In the genomic region with DNA sequence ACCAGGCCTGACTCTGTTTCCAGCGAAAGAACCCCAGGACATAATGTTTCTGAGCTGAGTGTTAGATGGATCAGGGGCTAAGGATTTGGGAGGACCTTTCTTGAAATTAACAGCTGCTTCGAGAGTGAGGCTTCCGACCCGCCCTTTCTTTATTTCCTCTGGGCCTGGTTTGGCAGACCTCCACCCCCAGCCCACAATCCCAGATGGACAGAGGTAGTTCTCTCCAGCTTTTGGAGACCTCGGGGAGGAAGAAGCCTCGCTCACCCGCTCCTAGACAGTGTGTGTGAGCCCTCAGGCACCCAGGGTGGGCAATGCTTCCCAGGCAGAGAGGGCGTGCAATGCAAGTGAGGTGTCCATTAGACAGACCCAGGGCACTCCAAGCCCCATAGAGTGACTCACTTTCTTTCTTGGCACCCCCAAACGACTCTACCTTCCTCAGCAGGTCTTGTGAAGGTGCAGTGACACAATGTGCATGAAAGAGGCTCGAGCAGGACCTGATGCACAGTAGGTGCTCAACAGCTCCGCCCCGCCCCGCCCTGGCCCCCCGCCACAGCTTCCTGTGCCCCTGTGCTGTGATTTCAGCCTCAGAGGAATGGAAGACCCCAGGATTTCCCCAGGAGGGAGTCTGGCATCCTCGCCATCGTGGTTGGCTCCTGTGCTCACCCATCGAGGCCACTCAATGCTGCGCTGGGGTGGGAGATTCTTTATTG, we compare ENCODE assay signal across 9 cellular contexts. TPM values are rescaled to one million over a fixed set of nuclear protein-coding genes. Genes with fewer than 3 reads are reported as not detected.
A peak's percentile ranks its signal among the peaks of the same experiment; 100 is the strongest.
DNase-seq lines count a peak whose midpoint lies in the region; ATAC-seq and TF ChIP-seq lines count a peak whose summit lies in the region.
"Had no signal": no experiment of that assay in that cellular context is flagged by ENCODE, and none has a peak within 500 bp of the region (broad histone marks: within the 10 kb centered on the region; RNA-seq: fewer than 3 reads in every experiment).

No MANE protein-coding gene starts in this region.

- H3K4me1 Mint-ChIP-seq in activated CD4-positive, alpha-beta memory T cell treated with anti-CD3 and anti-CD28 coated beads, Interleukin-2, amount 10 ng/mL, durations not matched to agents 7 days and 5 days, result peaks cover 74% of the 10 kb centered on the region
- H3K4me1 Mint-ChIP-seq in activated CD4-positive, alpha-beta memory T cell treated with anti-CD3 and anti-CD28 coated beads for 36 hours (ENCODE audit: low read depth), result peaks cover 38% of the 10 kb centered on the region
- H3K4me1 Mint-ChIP-seq in activated T-helper 17 cell treated with anti-CD3 and anti-CD28 coated beads, Interleukin-2, amount 50 U/mL, for 72 hours, result peaks cover 19% of the 10 kb centered on the region

- POLR2A ChIA-PET in activated CD4-positive, alpha-beta memory T cell treated with anti-CD3 and anti-CD28 coated beads, Interleukin-2, amount 10 ng/mL, durations not matched to agents 7 days and 5 days (lab: Charles Lee), result interaction anchor here (0.7 to 11.4 kb wide), 7 partner anchors 10 to 51 kb away, joined by 3 to 144 read pairs (median 4); a partner anchor contains a TSS
- POLR2A ChIA-PET in activated CD4-positive, alpha-beta memory T cell treated with anti-CD3 and anti-CD28 coated beads for 36 hours (lab: Charles Lee), result no interaction called here

- H3K27me3 ChIP-seq in right lobe of liver (no peaks in the 10 kb centered on the region), tibial nerve (no peaks in the 10 kb centered on the region)

- H3K27me3 Mint-ChIP-seq in activated CD4-positive, alpha-beta memory T cell treated with anti-CD3 and anti-CD28 coated beads, Interleukin-2, amount 10 ng/mL, durations not matched to agents 7 days and 5 days, result no peaks in the 10 kb centered on the region
- no peaks in the 10 kb centered on the region for H3K27me3 Mint-ChIP-seq in activated CD4-positive, alpha-beta memory T cell treated with anti-CD3 and anti-CD28 coated beads for 36 hours
- no peaks in the 10 kb centered on the region for H3K27me3 Mint-ChIP-seq in activated T-helper 17 cell treated with anti-CD3 and anti-CD28 coated beads, Interleukin-2, amount 50 U/mL, for 72 hours
- H3K27me3 Mint-ChIP-seq: progenitor cell of endocrine pancreas had no signal

- ATAC-seq in activated T-helper 17 cell treated with anti-CD3 and anti-CD28 coated beads, Interleukin-2, amount 50 U/mL, for 72 hours (replicated peaks), result no peak
- ATAC-seq in right lobe of liver (no peak), GM21447 (IDR thresholded peaks at IDR 0.05; ENCODE audit: unreplicated experiment) (no peak), GM18498 (IDR thresholded peaks at IDR 0.05; ENCODE audit: unreplicated experiment) (no peak)

- 80% methylated on average over 2 of the region's 18 CpGs for WGBS in right lobe of liver (ENCODE audit: insufficient coverage, low coverage, low lambda C conversion rate, missing lambda C conversion rate)
- 74 to 75% methylated on average over 14 to 16 of the region's 18 CpGs for WGBS in tibial nerve, 2 donors

- H3K4me1 ChIP-seq in right lobe of liver, result peaks cover 0 to 70% (median 17%) of the 10 kb centered on the region in 4 donors
- peaks cover 0 to 41% (median 20%) of the 10 kb centered on the region in 4 donors for H3K4me1 ChIP-seq in tibial nerve

- TF ChIP-seq POLR2A in right lobe of liver (IDR thresholded peaks at IDR 0.05) (no peak), tibial nerve (IDR thresholded peaks at IDR 0.05) (no peak)

- H3K9me3 ChIP-seq in right lobe of liver (no peaks in the 10 kb centered on the region), tibial nerve (no peaks in the 10 kb centered on the region)

- H3K4me3 ChIP-seq in right lobe of liver (no peak overlapping the region), tibial nerve (no peak overlapping the region)

- no peak overlapping the region for H3K4me3 Mint-ChIP-seq in activated CD4-positive, alpha-beta memory T cell treated with anti-CD3 and anti-CD28 coated beads, Interleukin-2, amount 10 ng/mL, durations not matched to agents 7 days and 5 days
- H3K4me3 Mint-ChIP-seq in activated CD4-positive, alpha-beta memory T cell treated with anti-CD3 and anti-CD28 coated beads for 36 hours, result no peak overlapping the region
- H3K4me3 Mint-ChIP-seq in activated T-helper 17 cell treated with anti-CD3 and anti-CD28 coated beads, Interleukin-2, amount 50 U/mL, for 72 hours, result peak overlapping the region; percentile 29

- no peaks in the 10 kb centered on the region for H3K36me3 ChIP-seq in right lobe of liver
- H3K36me3 ChIP-seq in tibial nerve, result no peaks in the 10 kb centered on the region

- CTCF ChIA-PET in activated CD4-positive, alpha-beta memory T cell treated with anti-CD3 and anti-CD28 coated beads, Interleukin-2, amount 10 ng/mL, durations not matched to agents 7 days and 5 days (lab: Charles Lee), result interaction anchor here (0.7 kb wide), 1 partner anchor 65 kb away, joined by 3 read pairs; no protein-coding TSS in a partner anchor
- CTCF ChIA-PET in activated CD4-positive, alpha-beta memory T cell treated with anti-CD3 and anti-CD28 coated beads for 36 hours (lab: Charles Lee), result interaction anchor here (1.0 to 1.1 kb wide), 3 partner anchors 40 to 64 kb away, joined by 3 to 4 read pairs (median 4); no protein-coding TSS in a partner anchor

- TF ChIP-seq EP300 in tibial nerve (IDR thresholded peaks at IDR 0.05), result no peak

- TF ChIP-seq CTCF in right lobe of liver (IDR thresholded peaks at IDR 0.05) (no peak), tibial nerve (IDR thresholded peaks at IDR 0.05) (no peak)

- intact Hi-C loops in activated CD4-positive, alpha-beta memory T cell treated with anti-CD3 and anti-CD28 coated beads for 36 hours (cut with micrococcal nuclease), result no loop called here
- intact Hi-C loops in right lobe of liver (cut with DNase I), result no loop called here

- no peaks in the 10 kb centered on the region for H3K9me3 Mint-ChIP-seq in activated CD4-positive, alpha-beta memory T cell treated with anti-CD3 and anti-CD28 coated beads, Interleukin-2, amount 10 ng/mL, durations not matched to agents 7 days and 5 days
- H3K9me3 Mint-ChIP-seq in activated CD4-positive, alpha-beta memory T cell treated with anti-CD3 and anti-CD28 coated beads for 36 hours, result no peaks in the 10 kb centered on the region
- H3K9me3 Mint-ChIP-seq in activated T-helper 17 cell treated with anti-CD3 and anti-CD28 coated beads, Interleukin-2, amount 50 U/mL, for 72 hours, result no peaks in the 10 kb centered on the region

- no peak for DNase-seq in activated CD4-positive, alpha-beta memory T cell treated with anti-CD3 and anti-CD28 coated beads, Interleukin-2, amount 10 ng/mL, durations not matched to agents 7 days and 5 days
- DNase-seq in activated CD4-positive, alpha-beta memory T cell treated with anti-CD3 and anti-CD28 coated beads for 36 hours, result no peak
- DNase-seq in right lobe of liver (peak in 1 of 3 donors; percentile 8), tibial nerve (ENCODE audit: low spot score in 2 of 2) (no peak), mesenteric fat pad (ENCODE audit: low spot score) (no peak)

- peak overlapping the region in 2 of 3 donors; percentile 93 for H3K27ac ChIP-seq in right lobe of liver
- H3K27ac ChIP-seq in tibial nerve, result peak overlapping the region in 3 of 4 donors; percentile 54 to 93 (median 82)

- no peaks in the 10 kb centered on the region for H3K36me3 Mint-ChIP-seq in activated CD4-positive, alpha-beta memory T cell treated with anti-CD3 and anti-CD28 coated beads, Interleukin-2, amount 10 ng/mL, durations not matched to agents 7 days and 5 days (ENCODE audit: low read depth)
- H3K36me3 Mint-ChIP-seq in activated CD4-positive, alpha-beta memory T cell treated with anti-CD3 and anti-CD28 coated beads for 36 hours, result no peaks in the 10 kb centered on the region
- no peaks in the 10 kb centered on the region for H3K36me3 Mint-ChIP-seq in activated T-helper 17 cell treated with anti-CD3 and anti-CD28 coated beads, Interleukin-2, amount 50 U/mL, for 72 hours (ENCODE audit: low read depth)

- peak overlapping the region; percentile 16 for H3K27ac Mint-ChIP-seq in activated CD4-positive, alpha-beta memory T cell treated with anti-CD3 and anti-CD28 coated beads, Interleukin-2, amount 10 ng/mL, durations not matched to agents 7 days and 5 days
- no peak overlapping the region for H3K27ac Mint-ChIP-seq in activated CD4-positive, alpha-beta memory T cell treated with anti-CD3 and anti-CD28 coated beads for 36 hours
- peak overlapping the region; percentile 89 for H3K27ac Mint-ChIP-seq in activated T-helper 17 cell treated with anti-CD3 and anti-CD28 coated beads, Interleukin-2, amount 50 U/mL, for 72 hours
- H3K27ac Mint-ChIP-seq: progenitor cell of endocrine pancreas had no signal

RNA-seq across cellular contexts. Expression of a gene that starts 50.7 kb away (rescaled TPM):
- total RNA-seq in activated CD4-positive, alpha-beta memory T cell treated with anti-CD3 and anti-CD28 coated beads, Interleukin-2, amount 10 ng/mL, durations not matched to agents 7 days and 5 days, result 100 to 1,000 TPM; 121 to 124 TPM
- 10 to 100 TPM; 42.3 to 44.1 TPM for total RNA-seq in activated CD4-positive, alpha-beta memory T cell treated with anti-CD3 and anti-CD28 coated beads for 36 hours
- 10 to 100 TPM; 33.1 to 40.8 TPM for total RNA-seq in activated T-helper 17 cell treated with anti-CD3 and anti-CD28 coated beads, Interleukin-2, amount 50 U/mL, for 72 hours
- 100 to 1,000 TPM in 3 of 6 experiments, 10 to 100 TPM in 3; 36.2 to 222 (median 82.1) TPM for total RNA-seq in right lobe of liver
- 100 to 1,000 TPM in 1 of 4 donors, 10 to 100 TPM in 3; 48.6 to 142 (median 81.3) TPM for total RNA-seq in tibial nerve
- total RNA-seq in mesenteric fat pad, result 70.7 TPM
